ENCODE assay signal across 8 cellular contexts in the genomic region with DNA sequence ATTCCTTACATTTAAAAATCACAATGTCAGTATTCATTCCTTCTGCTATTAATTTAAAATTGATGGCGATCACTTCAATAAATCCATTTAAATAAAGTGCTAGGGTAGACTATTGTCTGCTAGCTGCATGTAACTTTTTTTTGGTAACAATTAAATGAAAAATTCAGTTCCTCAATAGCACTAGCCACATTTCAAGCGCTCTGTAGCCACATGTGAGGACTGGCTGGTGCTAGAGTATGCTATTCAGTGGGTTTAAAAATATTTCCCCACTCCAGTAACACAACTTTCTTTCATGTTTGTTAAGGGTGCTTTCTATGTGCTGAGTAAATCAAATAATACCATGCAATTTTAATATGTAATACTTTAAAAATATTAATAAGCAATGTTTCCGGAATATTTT.
DNase-seq lines count a peak whose midpoint lies in the region; ATAC-seq and TF ChIP-seq lines count a peak whose summit lies in the region.

No MANE protein-coding gene starts in this region.

- H3K36me3 Mint-ChIP-seq in memory B cell, result peaks cover 7% of the 10 kb centered on the region

- H3K4me1 Mint-ChIP-seq in memory B cell, result peaks cover 6% of the 10 kb centered on the region

- H3K4me2 ChIP-seq in BLaER1, result peak overlapping the region; percentile 79

- peak overlapping the region; percentile 94 for H3K4me3 Mint-ChIP-seq in memory B cell

- no peaks in the 10 kb centered on the region for H4K20me1 ChIP-seq in BLaER1

- H3K9me3 Mint-ChIP-seq in memory B cell, result no peaks in the 10 kb centered on the region

- peak overlapping the region; percentile 88 for H3K27ac ChIP-seq in BLaER1
- H3K27ac ChIP-seq in caudate nucleus (ENCODE audit: low read depth, low read length), result peak overlapping the region; percentile 94
- peak overlapping the region; percentile 96 for H3K27ac ChIP-seq in uterus

- H3K4me3 ChIP-seq in BLaER1 (peak overlapping the region; percentile 70), uterus (peak overlapping the region; percentile 55 to 62)

- H3K27me3 ChIP-seq in BLaER1, result no peaks in the 10 kb centered on the region
- no peaks in the 10 kb centered on the region for H3K27me3 ChIP-seq in uterus

- no peak for TF ChIP-seq POLR2A in uterus (IDR thresholded peaks at IDR 0.05)

- H3K4me1 ChIP-seq in BLaER1 (peaks cover 11% of the 10 kb centered on the region), uterus (peaks cover 3 to 4% of the 10 kb centered on the region in 2 donors)

- ATAC-seq in GM19455 (IDR thresholded peaks at IDR 0.05; ENCODE audit: unreplicated experiment) (peak; percentile 33), memory B cell (ENCODE audit: low read depth) (peak; percentile 7)

- peaks cover 12% of the 10 kb centered on the region; the same call in 1 of the 2 replicates for H3K36me3 ChIP-seq in BLaER1
- H3K36me3 ChIP-seq in uterus, result no peaks in the 10 kb centered on the region

- intact Hi-C loops in uterus (cut with DNase I; ENCODE audit: low total_unique reads) (no loop called here), head of caudate nucleus (cut with DNase I) (loop anchor here (10.0 kb wide), 1 partner anchor 60 kb away; no protein-coding TSS in a partner anchor)

- H3K9ac ChIP-seq in BLaER1, result peak overlapping the region; percentile 84

- H3K9me3 ChIP-seq in BLaER1, result 0 out of 2 replicates have a peak, but pooled peaks cover 4% of the 10 kb centered on the region
- no peaks in the 10 kb centered on the region for H3K9me3 ChIP-seq in uterus

- no peak for TF ChIP-seq CTCF in uterus (IDR thresholded peaks at IDR 0.05)

- DNase-seq in NOMO-1 treated with DMSO at 0.1 percent for 48 hours (lab: John Stamatoyannopoulos, UW; ENCODE audit: unreplicated experiment), result peak; percentile 66
- DNase-seq in caudate nucleus (lab: John Stamatoyannopoulos, UW), result peak in 1 of 61 donors; percentile 37
- no peak for DNase-seq in memory B cell (ENCODE audit: low spot score in 2 of 2)
- DNase-seq in uterus, result no peak
- DNase-seq in head of caudate nucleus, result no peak
- DNase-seq in hypothalamus (lab: John Stamatoyannopoulos, UW), result no peak

- H3K27ac Mint-ChIP-seq in memory B cell, result peak overlapping the region; percentile 95

- peaks cover 4% of the 10 kb centered on the region for H3K27me3 Mint-ChIP-seq in memory B cell
